In genomic region chr12:124175731-124176130, GRCh38 we compare ENCODE assay signal across 25 cellular contexts.
DNase-seq lines count a peak whose midpoint lies in the region; TF ChIP-seq lines count a peak whose summit lies in the region.
"Had no signal": no experiment of that assay in that cellular context is flagged by ENCODE, and none has a peak within 500 bp of the region (broad histone marks: within the 10 kb centered on the region; RNA-seq: fewer than 3 reads in every experiment).

No MANE protein-coding gene starts in this region.

- H3K27me3 Mint-ChIP-seq in Caco-2 (ENCODE audit: insufficient read depth, unreplicated experiment) = no peaks in the 10 kb centered on the region
- peaks cover under 1% of the 10 kb centered on the region for H3K27me3 Mint-ChIP-seq in brain
- H3K27me3 Mint-ChIP-seq in mesothelial cell of epicardium (ENCODE audit: low read depth) = no peaks in the 10 kb centered on the region

- no peaks in the 10 kb centered on the region for H3K79me2 ChIP-seq in GM23248 (ENCODE audit: insufficient read depth)
- no peaks in the 10 kb centered on the region for H3K79me2 ChIP-seq in osteoblast (ENCODE audit: insufficient read depth, low read length)

- TF ChIP-seq CTCF in Caco-2 (IDR thresholded peaks at IDR 0.05; ENCODE audit: insufficient read depth in 1 of 2, low read depth in 1 of 2, low read length in 1 of 2, severe bottlenecking in 1 of 2, unreplicated experiment in 1 of 2) (no peak), brain (conservative IDR thresholded peaks at IDR 0.05) (no peak), mesothelial cell of epicardium (IDR thresholded peaks at IDR 0.05; ENCODE audit: unreplicated experiment) (no peak), osteoblast (IDR thresholded peaks at IDR 0.05; ENCODE audit: extremely low read depth, low read depth, low read length) (no peak), foreskin fibroblast (IDR thresholded peaks at IDR 0.05; ENCODE audit: low read depth, low read length) (no peak)

- in situ Hi-C loops in GM23248 (cut with MboI) = no loop called here

- H3K36me3 Mint-ChIP-seq in Caco-2 (ENCODE audit: insufficient read depth, unreplicated experiment) (no peaks in the 10 kb centered on the region), brain (peaks cover 3% of the 10 kb centered on the region), mesothelial cell of epicardium (peaks cover 12% of the 10 kb centered on the region)
- H3K36me3 Mint-ChIP-seq: CD4-positive, CD25-positive, alpha-beta regulatory T cell had no signal

- H3K9me3 ChIP-seq in Caco-2 (no peaks in the 10 kb centered on the region), GM23248 (ENCODE audit: low read depth) (no peaks in the 10 kb centered on the region), osteoblast (ENCODE audit: low read depth, low read length) (no peaks in the 10 kb centered on the region)
- H3K9me3 ChIP-seq: BLaER1, HAP-1, SJCRH30 had no signal

- H3K4me3 Mint-ChIP-seq in Caco-2 (ENCODE audit: unreplicated experiment) (no peak overlapping the region), brain (peak overlapping the region in 2 of 5 experiments; percentile 4 to 61), mesothelial cell of epicardium (no peak overlapping the region)
- H3K4me3 Mint-ChIP-seq: CD4-positive, CD25-positive, alpha-beta regulatory T cell; HFFc6 had no signal

- H3K27ac ChIP-seq in GM23248 (no peak overlapping the region), osteoblast (ENCODE audit: low read depth, low read length) (no peak overlapping the region)
- H3K27ac ChIP-seq: BLaER1, SJCRH30 had no signal

- CTCF ChIA-PET in Caco-2 (lab: Charles Lee) = interaction anchor here (0.6 kb wide), 1 partner anchor 348 kb away, joined by 4 read pairs; no protein-coding TSS in a partner anchor

- no peaks in the 10 kb centered on the region for H3K27me3 ChIP-seq in Caco-2 (replicated peaks; ENCODE audit: control insufficient read depth, insufficient read depth, low read length)
- no peaks in the 10 kb centered on the region for H3K27me3 ChIP-seq in GM23248 (replicated peaks; ENCODE audit: insufficient read depth)
- H3K27me3 ChIP-seq in osteoblast (ENCODE audit: insufficient read depth, low read length) = no peaks in the 10 kb centered on the region
- H3K27me3 ChIP-seq: BLaER1, SJCRH30 had no signal

- H3K9me2 ChIP-seq in GM23248 (ENCODE audit: insufficient read depth) = no peaks in the 10 kb centered on the region

- H3K9me3 Mint-ChIP-seq in Caco-2 (ENCODE audit: unreplicated experiment) (no peaks in the 10 kb centered on the region), brain (peaks cover 0 to 6% (median 0%) of the 10 kb centered on the region in 5 experiments), mesothelial cell of epicardium (peaks cover 3% of the 10 kb centered on the region)
- H3K9me3 Mint-ChIP-seq: CD4-positive, CD25-positive, alpha-beta regulatory T cell; HFFc6 had no signal

- intact Hi-C loops in Caco-2 (cut with micrococcal nuclease; ENCODE audit: unreplicated experiment) = no loop called here

- DNase-seq in Caco-2 (no peak), GM23248 (no peak), mesothelial cell of epicardium (ENCODE audit: low spot score in 2 of 2, unreplicated experiment in 2 of 2) (no peak), osteoblast (ENCODE audit: insufficient read length, low spot score, missing footprints) (no peak), SKM-1 (lab: John Stamatoyannopoulos, UW; ENCODE audit: unreplicated experiment) (no peak), foreskin fibroblast (no peak)
- DNase-seq: CD4-positive, CD25-positive, alpha-beta regulatory T cell; GDM1; GOT3; HFFc6; Kasumi-1; MV-4-11; NCI-H1694; NCI-H2029 treated with DMSO at 0.1 percent for 48 hours; NCI-H2227 treated with DMSO at 0.1 percent for 48 hours; NCI-H524; NCI-H748 treated with DMSO at 0.1 percent for 48 hours; NK-92 treated with Interleukin-12 subunit alpha and Interleukin-12 subunit beta, amount 100 ng/mL, for 24 hours; PC-3; SJCRH30 had no signal

- H4K20me1 ChIP-seq in GM23248 (ENCODE audit: insufficient read depth) (no peaks in the 10 kb centered on the region), osteoblast (ENCODE audit: insufficient read depth, low read length) (no peaks in the 10 kb centered on the region)
- H4K20me1 ChIP-seq: BLaER1 had no signal

- H3K4me3 ChIP-seq in Caco-2 (ENCODE audit: low read depth, low read length) (no peak overlapping the region), GM23248 (no peak overlapping the region), osteoblast (ENCODE audit: insufficient read depth, low read length) (no peak overlapping the region), foreskin fibroblast (ENCODE audit: low read depth in 1 of 2, low read length in 2 of 2) (no peak overlapping the region)
- H3K4me3 ChIP-seq: BLaER1, GM12878, HAP-1, K562, SJCRH30 had no signal

- 30 to 36% methylated on average over 10 of the region's 10 CpGs for WGBS in GM23248 (ENCODE audit: low coverage in 1 of 2, low lambda C conversion rate in 2 of 2, missing lambda C conversion rate in 2 of 2), 2 experiments

- peak overlapping the region; percentile 43 for H3K27ac Mint-ChIP-seq in Caco-2 (ENCODE audit: unreplicated experiment)
- peak overlapping the region in 4 of 5 experiments; percentile 12 to 97 (median 61) for H3K27ac Mint-ChIP-seq in brain
- H3K27ac Mint-ChIP-seq in mesothelial cell of epicardium = peak overlapping the region; percentile 66

- no TSS peak for BruUV-seq in Caco-2 (replicated peaks; lab: Mats Ljungman, UMichigan)

- H3K9ac ChIP-seq in GM23248 = no peak overlapping the region
- H3K9ac ChIP-seq: BLaER1 had no signal

- H2AFZ ChIP-seq in GM23248 (peak overlapping the region; percentile 57; the same call in 1 of the 2 replicates), osteoblast (ENCODE audit: low read length) (no peak overlapping the region)

- peaks cover 24% of the 10 kb centered on the region for H3K4me1 ChIP-seq in Caco-2
- peaks cover 42% of the 10 kb centered on the region for H3K4me1 ChIP-seq in GM23248 (ENCODE audit: insufficient read depth)
- peaks cover 28% of the 10 kb centered on the region for H3K4me1 ChIP-seq in osteoblast (ENCODE audit: insufficient read depth, low read length)
- H3K4me1 ChIP-seq: HAP-1 had no signal

- no peaks in the 10 kb centered on the region for H3K36me3 ChIP-seq in Caco-2 (ENCODE audit: control insufficient read depth, insufficient read depth, low read length)
- H3K36me3 ChIP-seq in GM23248 (ENCODE audit: low read depth) = no peaks in the 10 kb centered on the region
- H3K36me3 ChIP-seq in osteoblast (ENCODE audit: insufficient read depth, low read length) = no peaks in the 10 kb centered on the region
- H3K36me3 ChIP-seq: BLaER1, HAP-1, SJCRH30 had no signal

- POLR2A ChIA-PET in Caco-2 (lab: Charles Lee) = no interaction called here

- peaks cover 35% of the 10 kb centered on the region for H3F3A ChIP-seq in GM23248 (ENCODE audit: insufficient read depth)

- H3K4me1 Mint-ChIP-seq in Caco-2 (ENCODE audit: low read depth, unreplicated experiment) (peaks cover 19% of the 10 kb centered on the region), brain (peaks cover 30% of the 10 kb centered on the region), mesothelial cell of epicardium (peaks cover 17% of the 10 kb centered on the region)
- H3K4me1 Mint-ChIP-seq: CD4-positive, CD25-positive, alpha-beta regulatory T cell had no signal

- H3K4me2 ChIP-seq in GM23248 (ENCODE audit: unreplicated experiment) = no peak overlapping the region
- H3K4me2 ChIP-seq in osteoblast (ENCODE audit: insufficient read depth, low read length) = no peak overlapping the region
